ENCODE assay signal across 8 cellular contexts in genomic region chr9:21070171-21070571, GRCh38. TPM values are rescaled to one million over a fixed set of nuclear protein-coding genes. Genes with fewer than 3 reads are reported as not detected.
A peak's percentile ranks its signal among the peaks of the same experiment; 100 is the strongest.
DNase-seq lines count a peak whose midpoint lies in the region; ATAC-seq and TF ChIP-seq lines count a peak whose summit lies in the region.

No MANE protein-coding gene starts in this region.

- H3K36me3 ChIP-seq in fibroblast of lung (ENCODE audit: control insufficient read depth, insufficient read depth, low read length), result no peaks in the 10 kb centered on the region

- H3K27ac ChIP-seq in fibroblast of lung (ENCODE audit: insufficient read depth, low read length), result no peak overlapping the region

- H3K4me1 Mint-ChIP-seq in CD14-positive monocyte, result peaks cover 12% of the 10 kb centered on the region

- no peaks in the 10 kb centered on the region for H3K27me3 ChIP-seq in fibroblast of lung (ENCODE audit: control insufficient read depth, insufficient read depth, low read length)

- no peaks in the 10 kb centered on the region for H3K36me3 Mint-ChIP-seq in CD14-positive monocyte

- peak overlapping the region; percentile 55 for H3K4me2 ChIP-seq in fibroblast of lung (ENCODE audit: extremely low read depth, insufficient read depth, low read length)

- ATAC-seq in HG02763 (IDR thresholded peaks at IDR 0.05; ENCODE audit: unreplicated experiment), result no peak

- peaks cover 0 to 2% (median 0%) of the 10 kb centered on the region in 7 donors for H3K9me3 Mint-ChIP-seq in CD14-positive monocyte

- H3K4me3 ChIP-seq in fibroblast of lung (replicated peaks in 1 of 4; ENCODE audit: control extremely low read depth in 1 of 4, insufficient read depth in 1 of 4, low read depth in 3 of 4, low read length in 4 of 4), result peak overlapping the region in 2 of 4 experiments; percentile 12 to 23

- no peak overlapping the region for H3K27ac Mint-ChIP-seq in CD14-positive monocyte

- DNase-seq in CD14-positive monocyte (ENCODE audit: low spot score), result no peak
- peak; percentile 74 for DNase-seq in OCI-M1 (lab: John Stamatoyannopoulos, UW)
- peak; percentile 96 to 98 for DNase-seq in fibroblast of lung (ENCODE audit: low read depth in 2 of 2)
- DNase-seq in non-pigmented ciliary epithelial cell (ENCODE audit: low read depth), result peak; percentile 95
- DNase-seq in NCI-H187 (lab: John Stamatoyannopoulos, UW), result no peak
- no peak for DNase-seq in NCI-H82 (lab: John Stamatoyannopoulos, UW)
- DNase-seq in activated CD4-positive, alpha-beta T cell treated with anti-CD3 and anti-CD28 coated beads for 1 hour, result no peak

- H3K79me2 ChIP-seq in fibroblast of lung (ENCODE audit: control insufficient read depth, insufficient read depth, low read length), result no peaks in the 10 kb centered on the region

- no peak overlapping the region for H3K9ac ChIP-seq in fibroblast of lung (ENCODE audit: insufficient read depth, low read length)

- TF ChIP-seq CTCF in CD14-positive monocyte (IDR thresholded peaks at IDR 0.05), result peak; percentile 37
- peak; percentile 32 to 34 for TF ChIP-seq CTCF in fibroblast of lung (conservative IDR thresholded peaks at IDR 0.05 in 1 of 2, IDR thresholded peaks at IDR 0.05 in 1 of 2; ENCODE audit: low read depth in 1 of 2, low read length in 2 of 2)

- H3K27me3 Mint-ChIP-seq in CD14-positive monocyte (ENCODE audit: low read depth in 3 of 3), result peaks cover 0 to 3% (median 2%) of the 10 kb centered on the region in 3 donors

- peaks cover 3% of the 10 kb centered on the region for H3K4me1 ChIP-seq in fibroblast of lung (ENCODE audit: control insufficient read depth, extremely low read depth, insufficient read depth, low read length)

- intact Hi-C loops in CD14-positive monocyte (cut with micrococcal nuclease), result no loop called here

- peak overlapping the region in 1 of 2 donors; percentile 47 for H3K4me3 Mint-ChIP-seq in CD14-positive monocyte

- peak overlapping the region; percentile 22 for H2AFZ ChIP-seq in fibroblast of lung (ENCODE audit: low read length)

- H4K20me1 ChIP-seq in fibroblast of lung (ENCODE audit: control insufficient read depth, extremely low read depth, insufficient read depth, low read length), result no peaks in the 10 kb centered on the region

- no peaks in the 10 kb centered on the region for H3K9me3 ChIP-seq in fibroblast of lung (ENCODE audit: control insufficient read depth, insufficient read depth, low read depth, low read length)

RNA-seq across cellular contexts. Expression of gene IFNB1, which starts 7.6 kb away (rescaled TPM):
- polyA plus RNA-seq in CD14-positive monocyte (not detected), fibroblast of lung (not detected in 2 replicates)
- under 0.01 and 0.17 TPM in 2 replicates for total RNA-seq in fibroblast of lung
- polyA plus RNA-seq in fibroblast of lung (2012), result not detected in 2 replicates
- not detected in 2 replicates for polyA minus RNA-seq in fibroblast of lung (ENCODE audit: low replicate concordance)

RNA-seq across cellular contexts. Expression of gene HACD4, which starts 38.7 kb away (rescaled TPM):
- polyA plus RNA-seq in CD14-positive monocyte, result 10 to 100 TPM; 23.9 to 28.7 TPM
- 12.3 and 24.9 TPM in 2 replicates for total RNA-seq in fibroblast of lung
- 11.4 and 27.1 TPM in 2 replicates for polyA plus RNA-seq in fibroblast of lung
- 5.6 and 12.4 TPM in 2 replicates for polyA plus RNA-seq in fibroblast of lung (2012)
- polyA minus RNA-seq in fibroblast of lung (ENCODE audit: low replicate concordance), result 2.6 and 5.5 TPM in 2 replicates

Comparison
In these comparisons a context has a peak if more than half of its experiments do, and no peak if none do; other contexts are left out.
1. DNase-seq: peak in OCI-M1 (single experiment), fibroblast of lung (2 of 2) and non-pigmented ciliary epithelial cell (single experiment); none in CD14-positive monocyte (single experiment), NCI-H187 (0 of 2), NCI-H82 (single experiment) and activated CD4-positive, alpha-beta T cell treated with anti-CD3 and anti-CD28 coated beads for 1 hour (single experiment).